1 cellular context compared by ENCODE assay signal in genomic region chr12:52873832-52874572, GRCh38.
TF ChIP-seq lines count a peak whose summit lies in the region.

No MANE protein-coding gene starts in this region.

TF ChIP-seq in HEK293, 187 proteins besides CTCF, POLR2A, EP300 and RAD21 (continued from another document):
- no peak for TF ChIP-seq REST (tag by site-specific recombination; IDR thresholded peaks at IDR 0.05)
- TF ChIP-seq SCRT1 (tag by site-specific recombination; IDR thresholded peaks at IDR 0.05; ENCODE audit: borderline replicate concordance) = peak; percentile 94
- peak; percentile 95 for TF ChIP-seq PRDM10 (tag by site-specific recombination; IDR thresholded peaks at IDR 0.05)
- TF ChIP-seq ZNF112 (tag by site-specific recombination; IDR thresholded peaks at IDR 0.05) = no peak
- peak; percentile 30; the same call in 1 of the 2 replicates for TF ChIP-seq SP3 (tag by site-specific recombination; IDR thresholded peaks at IDR 0.05)
- 0 out of 2 replicates have a peak, but pooled peaks have one; percentile 48 for TF ChIP-seq ZBTB1 (tag by site-specific recombination; IDR thresholded peaks at IDR 0.05)
- peak; percentile 83 for TF ChIP-seq ZBTB8A (tag by site-specific recombination; IDR thresholded peaks at IDR 0.05)
- no peak for TF ChIP-seq ZNF148 (tag by site-specific recombination; IDR thresholded peaks at IDR 0.05; ENCODE audit: borderline replicate concordance)
- no peak for TF ChIP-seq ZFP3 (tag by site-specific recombination; IDR thresholded peaks at IDR 0.05; ENCODE audit: low read depth)
- no peak for TF ChIP-seq ZNF692 (tag by site-specific recombination; IDR thresholded peaks at IDR 0.05)
- TF ChIP-seq ZNF423 (tag by site-specific recombination; IDR thresholded peaks at IDR 0.05) = peak; percentile 73
- no peak for TF ChIP-seq ZNF777 (tag by site-specific recombination; IDR thresholded peaks at IDR 0.05; ENCODE audit: borderline replicate concordance)
- TF ChIP-seq ZNF311 (tag by site-specific recombination; IDR thresholded peaks at IDR 0.05; ENCODE audit: borderline replicate concordance) = no peak
- no peak for TF ChIP-seq ZNF776 (tag by site-specific recombination; IDR thresholded peaks at IDR 0.05; ENCODE audit: borderline replicate concordance)
- peak; percentile 41; the same call in 1 of the 2 replicates for TF ChIP-seq BCL11A (tag by site-specific recombination; IDR thresholded peaks at IDR 0.05; ENCODE audit: low read depth)
- TF ChIP-seq ZNF146 (tag by site-specific recombination; IDR thresholded peaks at IDR 0.05) = no peak
- TF ChIP-seq ZNF747 (tag by site-specific recombination; IDR thresholded peaks at IDR 0.05) = no peak
- peak; percentile 48 for TF ChIP-seq ZEB2 (tag by site-specific recombination; IDR thresholded peaks at IDR 0.05)
- no peak for TF ChIP-seq ZNF645 (tag by site-specific recombination; IDR thresholded peaks at IDR 0.05)
- no peak for TF ChIP-seq ZNF155 (tag by site-specific recombination; IDR thresholded peaks at IDR 0.05)
- TF ChIP-seq PATZ1 (tag by site-specific recombination; IDR thresholded peaks at IDR 0.05) = peak; percentile 96
- TF ChIP-seq ZBTB7A (tag by site-specific recombination; IDR thresholded peaks at IDR 0.05; ENCODE audit: low read depth) = 0 out of 2 replicates have a peak, but pooled peaks have one; percentile 12
- no peak for TF ChIP-seq ZNF624 (tag by site-specific recombination; IDR thresholded peaks at IDR 0.05)
- no peak for TF ChIP-seq GLI4 (tag by site-specific recombination; IDR thresholded peaks at IDR 0.05)
- no peak for TF ChIP-seq ZNF677 (tag by site-specific recombination; IDR thresholded peaks at IDR 0.05)
- TF ChIP-seq SCRT2 (tag by site-specific recombination; IDR thresholded peaks at IDR 0.05) = peak; percentile 100
- no peak for TF ChIP-seq ZNF621 (tag by site-specific recombination; IDR thresholded peaks at IDR 0.05)
- no peak for TF ChIP-seq ZNF23 (tag by site-specific recombination; IDR thresholded peaks at IDR 0.05; ENCODE audit: borderline replicate concordance)
- no peak for TF ChIP-seq BCL6B (tag by site-specific recombination; IDR thresholded peaks at IDR 0.05)
- no peak for TF ChIP-seq ZNF473 (tag by site-specific recombination; IDR thresholded peaks at IDR 0.05)
- peak; percentile 93 for TF ChIP-seq EGR2 (tag by site-specific recombination; IDR thresholded peaks at IDR 0.05; ENCODE audit: low read depth)
- peak; percentile 87 for TF ChIP-seq ZNF335 (tag by site-specific recombination; conservative IDR thresholded peaks at IDR 0.05)
- no peak for TF ChIP-seq ZNF2 (tag by site-specific recombination; IDR thresholded peaks at IDR 0.05)
- TF ChIP-seq YY1 (tag by site-specific recombination; IDR thresholded peaks at IDR 0.05) = no peak
- no peak for TF ChIP-seq ZNF701 (tag by site-specific recombination; IDR thresholded peaks at IDR 0.05)
